In genomic region chr9:114247491-114247890, GRCh38 we compare ENCODE assay signal across 27 cellular contexts.
"Had no signal": no experiment of that assay in that cellular context is flagged by ENCODE, and none has a peak within 500 bp of the region (broad histone marks: within the 10 kb centered on the region; RNA-seq: fewer than 3 reads in every experiment).

No MANE protein-coding gene starts in this region.

- DNase-seq: activated B cell treated with CpG ODN at 0.5 μM for 24 hours; activated CD4-positive, alpha-beta memory T cell treated with anti-CD3 and anti-CD28 coated beads for 36 hours; activated CD4-positive, alpha-beta T cell treated with anti-CD3 and anti-CD28 coated beads for 4 hours; activated CD4-positive, alpha-beta T cell treated with anti-CD3 and anti-CD28 coated beads, Interleukin-2, amount 10 ng/mL, durations not matched to agents 24 days and 14 days; activated CD4-positive, alpha-beta T cell treated with anti-CD3 and anti-CD28 coated beads, Interleukin-2, amount 50 U/mL, for 1 hour; activated CD4-positive, alpha-beta T cell treated with anti-CD3 and anti-CD28 coated beads, Interleukin-2, amount 50 U/mL, for 4 hours; activated CD4-positive, CD25-positive, alpha-beta regulatory T cell treated with anti-CD3 and anti-CD28 coated beads, Interleukin-2, amount 50 U/mL, for 72 hours; activated CD8-positive, alpha-beta memory T cell treated with anti-CD3 and anti-CD28 coated beads, Interleukin-2, amount 50 U/mL, for 4 hours; activated CD8-positive, alpha-beta T cell treated with anti-CD3 and anti-CD28 coated beads for 36 hours; activated effector memory CD4-positive, alpha-beta T cell treated with anti-CD3 and anti-CD28 coated beads, Interleukin-2, amount 50 U/mL, for 16 hours; activated gamma-delta T cell treated with Interleukin-2 at 50 U/mL for 16 hours; activated naive CD4-positive, alpha-beta T cell treated with anti-CD3 and anti-CD28 coated beads, Interleukin-2, amount 10 ng/mL, durations not matched to agents 7 days and 5 days; activated naive CD4-positive, alpha-beta T cell treated with Interleukin-2 at 50 U/mL for 16 hours; activated naive CD8-positive, alpha-beta T cell treated with anti-CD3 and anti-CD28 coated beads, Interleukin-2, amount 10 ng/mL, durations not matched to agents 7 days and 5 days; activated naive CD8-positive, alpha-beta T cell treated with anti-CD3 and anti-CD28 coated beads, Interleukin-2, amount 50 U/mL, for 24 hours; activated T-cell treated with anti-CD3 and anti-CD28 coated beads for 4 hours; activated T-cell treated with anti-CD3 and anti-CD28 coated beads, Interleukin-2, amount 50 U/mL, for 1 hour; activated T-cell treated with anti-CD3 and anti-CD28 coated beads, Interleukin-2, amount 50 U/mL, for 4 hours; activated T-cell treated with anti-CD3 and anti-CD28 coated beads, Interleukin-2, amount 50 U/mL, for 72 hours; SW 1271; T-helper 1 cell; T-helper 2 cell; T-helper 9 cell had no signal

- H3K36me3 ChIP-seq: ascending aorta, cardiac muscle cell had no signal

- H3K27me3 ChIP-seq: ascending aorta, cardiac muscle cell had no signal

- H3K9me3 ChIP-seq: ascending aorta had no signal

- H3K27ac ChIP-seq: ascending aorta, cardiac muscle cell, VCaP had no signal

- ATAC-seq: activated CD8-positive, alpha-beta T cell treated with anti-CD3 and anti-CD28 coated beads for 36 hours; activated naive CD8-positive, alpha-beta T cell treated with anti-CD3 and anti-CD28 coated beads, Interleukin-2, amount 50 U/mL, for 24 hours; activated T-cell treated with anti-CD3 and anti-CD28 coated beads, Interleukin-2, amount 50 U/mL, for 4 hours; activated T-cell treated with anti-CD3 and anti-CD28 coated beads, Interleukin-2, amount 50 U/mL, for 72 hours; activated T-helper 17 cell treated with anti-CD3 and anti-CD28 coated beads, Interleukin-2, amount 50 U/mL, for 72 hours had no signal

- H3K4me3 ChIP-seq: ascending aorta, cardiac muscle cell had no signal
